In the genomic region with DNA sequence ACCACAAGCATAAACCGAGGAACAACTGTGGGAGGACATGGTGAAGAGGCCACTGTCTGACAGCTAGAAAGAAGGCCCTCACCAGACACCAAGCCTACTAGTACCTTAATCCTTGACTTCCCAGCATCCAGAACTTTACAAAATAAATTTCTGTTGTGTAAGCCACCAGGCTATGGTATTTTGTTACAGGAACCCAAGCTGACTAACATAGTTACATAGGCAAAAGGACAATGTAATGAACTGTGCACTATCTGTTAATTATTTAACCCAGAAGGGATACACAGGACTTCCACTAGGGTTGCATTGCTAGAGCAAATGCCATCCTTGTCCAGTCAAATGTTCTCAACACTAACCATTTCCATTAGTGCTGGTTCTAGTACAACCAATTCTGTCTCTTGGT, we compare ENCODE assay signal across 9 cellular contexts. TPM values are rescaled to one million over a fixed set of nuclear protein-coding genes. Genes with fewer than 3 reads are reported as not detected.
"Had no signal": no experiment of that assay in that cellular context is flagged by ENCODE, and none has a peak within 500 bp of the region (broad histone marks: within the 10 kb centered on the region; RNA-seq: fewer than 3 reads in every experiment).

No MANE protein-coding gene starts in this region.

- H3K4me3 ChIP-seq: GM23248, K562 had no signal

- H2AFZ ChIP-seq: GM23248 had no signal

- H3K27ac ChIP-seq: GM23248, HL-60 had no signal

- FAIRE-seq: H54, K562 had no signal

- ATAC-seq: K562 had no signal

- H3K9ac ChIP-seq: GM23248 had no signal

- DNase-seq: GM23248, GOT3, H9, HCEC 1CT, IMR-90, KG1 had no signal

RNA-seq across cellular contexts. Expression of a gene that starts 47.7 kb away (rescaled TPM):
- total RNA-seq: K562 had no signal
- polyA plus RNA-seq: K562 had no signal
